In genomic region chr2:231686192-231687100, GRCh38 we compare ENCODE assay signal across 14 cellular contexts. TPM values are rescaled to one million over a fixed set of nuclear protein-coding genes. Genes with fewer than 3 reads are reported as not detected.
DNase-seq lines count a peak whose midpoint lies in the region; ATAC-seq, FAIRE-seq and TF ChIP-seq lines count a peak whose summit lies in the region.
"Had no signal": no experiment of that assay in that cellular context is flagged by ENCODE, and none has a peak within 500 bp of the region (broad histone marks: within the 10 kb centered on the region; RNA-seq: fewer than 3 reads in every experiment).

No MANE protein-coding gene starts in this region.

- H3K9me3 Mint-ChIP-seq in activated CD8-positive, alpha-beta T cell treated with anti-CD3 and anti-CD28 coated beads, Interleukin-2, amount 10 ng/mL, durations not matched to agents 7 days and 5 days (ENCODE audit: insufficient read depth) = no peaks in the 10 kb centered on the region

- no peaks in the 10 kb centered on the region for H4K20me1 ChIP-seq in HepG2 (ENCODE audit: insufficient read depth, low read length)

- H3K36me3 ChIP-seq in HepG2 (replicated peaks in 1 of 2; ENCODE audit: control insufficient read depth in 1 of 2, insufficient read depth in 2 of 2, low read length in 2 of 2) (no peaks in the 10 kb centered on the region), right lobe of liver (no peaks in the 10 kb centered on the region)
- H3K36me3 ChIP-seq: prostate gland, SJSA1 had no signal

- peaks cover 17% of the 10 kb centered on the region for H3K4me1 Mint-ChIP-seq in activated CD8-positive, alpha-beta T cell treated with anti-CD3 and anti-CD28 coated beads, Interleukin-2, amount 10 ng/mL, durations not matched to agents 7 days and 5 days (ENCODE audit: low read depth)

- H3K4me3 ChIP-seq in HepG2 (replicated peaks in 1 of 3; ENCODE audit: insufficient read depth in 1 of 3, low read depth in 2 of 3, low read length in 3 of 3) = peak overlapping the region in 1 of 3 experiments; percentile 55; a peak in 2 of 6 replicates
- H3K4me3 ChIP-seq in right lobe of liver = no peak overlapping the region
- H3K4me3 ChIP-seq: prostate gland, SJSA1, testis had no signal

- TF ChIP-seq CTCF in HepG2 (CRISPR knock-in tag; IDR thresholded peaks at IDR 0.05) (no peak), right lobe of liver (IDR thresholded peaks at IDR 0.05) (no peak)

- no peak overlapping the region for H2AFZ ChIP-seq in HepG2 (ENCODE audit: low read length)

- POLR2A ChIA-PET in HepG2 (lab: Yijun Ruan, JAX) = interaction anchor here (1.0 to 5.3 kb wide), 10 partner anchors 10 to 222 kb away, joined by 4 to 44 read pairs (median 10); partner anchors contain the start of genes NCL and PTMA
- POLR2A ChIA-PET in activated CD8-positive, alpha-beta T cell treated with anti-CD3 and anti-CD28 coated beads, Interleukin-2, amount 10 ng/mL, durations not matched to agents 7 days and 5 days (lab: Charles Lee) = interaction anchor here (1.0 to 1.7 kb wide), 3 partner anchors 22 to 28 kb away, joined by 3 to 8 read pairs (median 4); partner anchors contain the start of gene PTMA

- 57% methylated on average over 10 of the region's 11 CpGs for WGBS in HepG2 (ENCODE audit: low lambda C conversion rate)
- 0% methylated on average over 1 of the region's 11 CpGs for WGBS in right lobe of liver (ENCODE audit: insufficient coverage, low coverage, low lambda C conversion rate, missing lambda C conversion rate)

- CTCF ChIA-PET in HepG2 (lab: Yijun Ruan, JAX; ENCODE audit: low intra/inter-chr PET ratio, low total read pairs) = interaction anchor here (1.9 to 4.1 kb wide), 2 partner anchors 24 to 28 kb away, joined by 8 to 59 read pairs; no protein-coding TSS in a partner anchor
- CTCF ChIA-PET in activated CD8-positive, alpha-beta T cell treated with anti-CD3 and anti-CD28 coated beads, Interleukin-2, amount 10 ng/mL, durations not matched to agents 7 days and 5 days (lab: Charles Lee) = interaction anchor here (0.6 to 27.4 kb wide), 10 partner anchors 11 to 104 kb away, joined by 3 to 648 read pairs (median 6); partner anchors contain the start of gene PTMA

- H3K27me3 Mint-ChIP-seq in activated CD8-positive, alpha-beta T cell treated with anti-CD3 and anti-CD28 coated beads, Interleukin-2, amount 10 ng/mL, durations not matched to agents 7 days and 5 days (ENCODE audit: low read depth) = peaks cover 10% of the 10 kb centered on the region

- H3K4me1 ChIP-seq in HepG2 (ENCODE audit: insufficient read depth, low read length) (peaks cover 62% of the 10 kb centered on the region), right lobe of liver (peaks cover 0 to 5% (median 0%) of the 10 kb centered on the region in 4 donors)
- H3K4me1 ChIP-seq: prostate gland had no signal

- H3K79me2 ChIP-seq in HepG2 (ENCODE audit: insufficient read depth, low read length) = no peaks in the 10 kb centered on the region

- H3K36me3 Mint-ChIP-seq in activated CD8-positive, alpha-beta T cell treated with anti-CD3 and anti-CD28 coated beads, Interleukin-2, amount 10 ng/mL, durations not matched to agents 7 days and 5 days (ENCODE audit: low read depth) = no peaks in the 10 kb centered on the region

- no peak for TF ChIP-seq RAD21 in HepG2 (CRISPR knock-in tag; IDR thresholded peaks at IDR 0.05)

- BruUV-seq in HepG2 (replicated peaks; lab: Mats Ljungman, UMichigan) = no TSS peak

- no peak for TF ChIP-seq POLR2A in HepG2 (IDR thresholded peaks at IDR 0.05; ENCODE audit: insufficient read depth in 1 of 2, low read depth in 2 of 2, low read length in 2 of 2)
- TF ChIP-seq POLR2A in right lobe of liver (IDR thresholded peaks at IDR 0.05) = no peak

- no peak overlapping the region for H3K4me3 Mint-ChIP-seq in activated CD8-positive, alpha-beta T cell treated with anti-CD3 and anti-CD28 coated beads, Interleukin-2, amount 10 ng/mL, durations not matched to agents 7 days and 5 days

- H3K9me3 ChIP-seq in HepG2 (ENCODE audit: low read length) (no peaks in the 10 kb centered on the region), right lobe of liver (no peaks in the 10 kb centered on the region)
- H3K9me3 ChIP-seq: prostate gland, SJSA1, testis had no signal

- H3K9ac ChIP-seq in HepG2 (ENCODE audit: insufficient read depth, low read depth, low read length) = no peak overlapping the region

- no peak for FAIRE-seq in HepG2 (lab: Jason Lieb, UNC)

- H3K27ac Mint-ChIP-seq in activated CD8-positive, alpha-beta T cell treated with anti-CD3 and anti-CD28 coated beads, Interleukin-2, amount 10 ng/mL, durations not matched to agents 7 days and 5 days = peak overlapping the region; percentile 6

- DNase-seq in HepG2 (ENCODE audit: low spot score) (no peak), right lobe of liver (no peak), OCI-M2 (lab: John Stamatoyannopoulos, UW; ENCODE audit: unreplicated experiment) (no peak), RKO (ENCODE audit: low spot score) (no peak), putamen (ENCODE audit: low spot score) (no peak), D341Med (ENCODE audit: low spot score) (no peak)
- DNase-seq in activated CD8-positive, alpha-beta T cell treated with anti-CD3 and anti-CD28 coated beads, Interleukin-2, amount 10 ng/mL, durations not matched to agents 7 days and 5 days = no peak
- DNase-seq: activated gamma-delta T cell, NCI-H2107, NCI-H748 treated with DMSO at 0.1 percent for 48 hours, testis had no signal

- peaks cover 4 to 25% of the 10 kb centered on the region in 2 experiments; a peak in 3 of 5 replicates for H3K27me3 ChIP-seq in HepG2 (ENCODE audit: control insufficient read depth in 1 of 2, insufficient read depth in 2 of 2, low read length in 2 of 2)
- H3K27me3 ChIP-seq in right lobe of liver = no peaks in the 10 kb centered on the region
- H3K27me3 ChIP-seq in layer of hippocampus (ENCODE audit: control insufficient read depth, insufficient read depth, low read length) = no peaks in the 10 kb centered on the region
- H3K27me3 ChIP-seq: SJSA1, testis had no signal

- no peak for TF ChIP-seq EP300 in HepG2 (IDR thresholded peaks at IDR 0.05; ENCODE audit: low read depth in 2 of 2, low read length in 2 of 2)
- TF ChIP-seq EP300 in HepG2 (CRISPR knock-in tag; IDR thresholded peaks at IDR 0.05; ENCODE audit: borderline replicate concordance) = no peak

- in situ Hi-C loops in HepG2 (cut with HindIII; ENCODE audit: extremely low pct_ligation_motif_present, low pct_unique_long_range_greater_than_20kb) = no loop called here

- intact Hi-C loops in HepG2 (cut with micrococcal nuclease; ENCODE audit: unreplicated experiment) = loop anchor here (2.0 kb wide), 1 partner anchor 28 kb away; no protein-coding TSS in a partner anchor
- intact Hi-C loops in right lobe of liver (cut with DNase I) = no loop called here

- peak overlapping the region; percentile 71 for H3K4me2 ChIP-seq in HepG2 (ENCODE audit: low read depth, low read length)

- no peak; the same call in 2 of the 3 replicates for ATAC-seq in HepG2
- no peak for ATAC-seq in right lobe of liver
- no peak for ATAC-seq in activated CD8-positive, alpha-beta T cell treated with anti-CD3 and anti-CD28 coated beads, Interleukin-2, amount 10 ng/mL, durations not matched to agents 7 days and 5 days

- no peak overlapping the region for H3K27ac ChIP-seq in HepG2 (ENCODE audit: extremely low read length, insufficient read depth, low read length)
- no peak overlapping the region for H3K27ac ChIP-seq in right lobe of liver
- peak overlapping the region; percentile 99 for H3K27ac ChIP-seq in layer of hippocampus (ENCODE audit: low read depth, low read length)
- H3K27ac ChIP-seq: prostate gland, SJSA1, testis had no signal

TF ChIP-seq in HepG2, 621 proteins besides CTCF, POLR2A, EP300 and RAD21:
- TF ChIP-seq ZBTB3 (CRISPR knock-in tag; IDR thresholded peaks at IDR 0.05; ENCODE audit: borderline replicate concordance, low read depth) = no peak
- TF ChIP-seq HNRNPL (IDR thresholded peaks at IDR 0.05; ENCODE audit: low read depth, low read length) = 0 out of 2 replicates have a peak, but pooled peaks have one; percentile 64

RNA-seq across cellular contexts. Expression of gene PTMA, which starts 21.9 kb away (rescaled TPM):
- total RNA-seq in HepG2 (2016; rRNA removed; fragmentation: Illumina TruSeq; extraction: Trizol) (1,086 and 1,212 TPM in 2 replicates), right lobe of liver (100 to 1,000 TPM; 180 to 373 (median 252) TPM)
- total RNA-seq in HepG2 (2016; cell fraction: cytosol; rRNA removed; fragmentation: Illumina TruSeq; extraction: Trizol; ENCODE audit: low read depth) = 383 and 429 TPM in 2 replicates
- 1,123 and 1,183 TPM in 2 replicates for total RNA-seq in HepG2 (2016; cell fraction: insoluble cytoplasmic fraction; rRNA removed; fragmentation: Illumina TruSeq; extraction: Trizol)
- total RNA-seq in HepG2 (2016; cell fraction: membrane; rRNA removed; fragmentation: Illumina TruSeq; extraction: Trizol) = 561 and 605 TPM in 2 replicates
- 429 and 440 TPM in 2 replicates for total RNA-seq in HepG2 (2016; cell fraction: nucleus; rRNA removed; fragmentation: Illumina TruSeq; extraction: Trizol)
- polyA plus RNA-seq in HepG2 (2011; rRNA removed) = 174 and 190 TPM in 2 replicates
- polyA plus RNA-seq in HepG2 (2011; cell fraction: cytosol; rRNA removed) = 192 and 196 TPM in 2 replicates
- 112 and 149 TPM in 2 replicates for polyA plus RNA-seq in HepG2 (2011; cell fraction: nucleus; rRNA removed)
- polyA plus RNA-seq in HepG2 (2012) = 399 and 565 TPM in 2 replicates
- polyA plus RNA-seq in HepG2 (2016; cell fraction: cytosol; fragmentation: Illumina TruSeq; extraction: Trizol; ENCODE audit: low read depth) = 460 and 492 TPM in 2 replicates
- polyA plus RNA-seq in HepG2 (2016; cell fraction: insoluble cytoplasmic fraction; fragmentation: Illumina TruSeq; extraction: Trizol; ENCODE audit: low read depth) = 2,053 and 2,108 TPM in 2 replicates
- polyA plus RNA-seq in HepG2 (2016; cell fraction: membrane; fragmentation: Illumina TruSeq; extraction: Trizol; ENCODE audit: low read depth) = 673 and 705 TPM in 2 replicates
- polyA plus RNA-seq in HepG2 (2016; cell fraction: nucleus; fragmentation: Illumina TruSeq; extraction: Trizol; ENCODE audit: insufficient read depth, low read depth) = 1,089 and 1,130 TPM in 2 replicates
- 146 and 188 TPM in 2 replicates for polyA minus RNA-seq in HepG2 (2011; rRNA and poly(A)+ RNA removed; ENCODE audit: low replicate concordance)
- 210 and 216 TPM in 2 replicates for polyA minus RNA-seq in HepG2 (2011; cell fraction: cytosol; rRNA and poly(A)+ RNA removed)
- 83.7 and 96.4 TPM in 2 replicates for polyA minus RNA-seq in HepG2 (2011; cell fraction: nucleus; rRNA and poly(A)+ RNA removed)
- 1,000 to 10,000 TPM; 1,769 to 1,842 TPM for total RNA-seq in activated CD8-positive, alpha-beta T cell treated with anti-CD3 and anti-CD28 coated beads, Interleukin-2, amount 10 ng/mL, durations not matched to agents 7 days and 5 days
